Comparison of ENCODE assay signal across 39 cellular contexts in the genomic region with DNA sequence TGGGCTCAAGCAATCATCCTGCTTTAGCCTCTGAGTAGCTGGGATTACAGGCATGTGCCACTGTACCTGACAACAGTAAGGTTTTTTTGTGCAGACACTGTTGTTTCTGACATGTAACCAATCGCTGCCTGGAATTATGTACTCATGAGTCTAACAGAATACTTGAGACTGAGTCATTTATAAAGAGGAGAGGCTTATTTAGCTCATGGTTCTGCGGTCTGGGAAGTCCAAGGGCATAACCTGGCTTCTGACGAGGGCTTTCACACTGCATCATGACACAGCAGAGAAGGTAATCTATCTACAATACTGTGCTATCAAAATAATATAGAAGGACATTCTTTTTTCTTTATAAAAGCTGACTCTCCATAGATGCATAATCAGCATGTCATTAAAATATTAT.
"Had no signal": no experiment of that assay in that cellular context is flagged by ENCODE, and none has a peak within 500 bp of the region (broad histone marks: within the 10 kb centered on the region; RNA-seq: fewer than 3 reads in every experiment).

No MANE protein-coding gene starts in this region.

- H3K4me1 Mint-ChIP-seq: activated CD4-positive, alpha-beta memory T cell treated with anti-CD3 and anti-CD28 coated beads, Interleukin-2, amount 10 ng/mL, durations not matched to agents 7 days and 5 days; activated CD8-positive, alpha-beta memory T cell treated with anti-CD3 and anti-CD28 coated beads, Interleukin-2, amount 10 ng/mL, durations not matched to agents 7 days and 5 days; activated T-helper 17 cell treated with anti-CD3 and anti-CD28 coated beads, Interleukin-2, amount 50 U/mL, for 72 hours had no signal

- ATAC-seq: activated CD8-positive, alpha-beta memory T cell treated with anti-CD3 and anti-CD28 coated beads, Interleukin-2, amount 10 ng/mL, durations not matched to agents 7 days and 5 days; activated naive CD4-positive, alpha-beta T cell treated with anti-CD3 and anti-CD28 coated beads, Interleukin-2, amount 50 U/mL, for 72 hours; activated T-helper 17 cell treated with anti-CD3 and anti-CD28 coated beads, Interleukin-2, amount 50 U/mL, for 72 hours; body of pancreas; PC-3; Right ventricle myocardium inferior; SK-N-SH treated with all-trans-retinoic acid at 6 μM for 48 hours had no signal

- H3K9me3 ChIP-seq: body of pancreas had no signal

- H3K4me1 ChIP-seq: adrenal gland, Peyer's patch had no signal

- H3K36me3 Mint-ChIP-seq: activated CD8-positive, alpha-beta memory T cell treated with anti-CD3 and anti-CD28 coated beads, Interleukin-2, amount 10 ng/mL, durations not matched to agents 7 days and 5 days had no signal

- H3K27ac Mint-ChIP-seq: activated CD4-positive, alpha-beta memory T cell treated with anti-CD3 and anti-CD28 coated beads, Interleukin-2, amount 10 ng/mL, durations not matched to agents 7 days and 5 days; activated CD8-positive, alpha-beta memory T cell treated with anti-CD3 and anti-CD28 coated beads, Interleukin-2, amount 10 ng/mL, durations not matched to agents 7 days and 5 days; activated naive CD4-positive, alpha-beta T cell treated with anti-CD3 and anti-CD28 coated beads for 36 hours; activated naive CD4-positive, alpha-beta T cell treated with anti-CD3 and anti-CD28 coated beads, Interleukin-2, amount 50 U/mL, for 72 hours; activated T-cell treated with anti-CD3 and anti-CD28 coated beads, Interleukin-2, amount 50 U/mL, for 72 hours; activated T-helper 17 cell treated with anti-CD3 and anti-CD28 coated beads, Interleukin-2, amount 50 U/mL, for 72 hours had no signal

- H3K27ac ChIP-seq: adrenal gland, body of pancreas, Peyer's patch, RWPE1, WERI-Rb-1 had no signal

- H3K9me3 Mint-ChIP-seq: activated CD4-positive, alpha-beta memory T cell treated with anti-CD3 and anti-CD28 coated beads, Interleukin-2, amount 10 ng/mL, durations not matched to agents 7 days and 5 days had no signal

- H3K27me3 ChIP-seq: adrenal gland, body of pancreas, MG63, Peyer's patch had no signal

- DNase-seq: activated CD4-positive, alpha-beta memory T cell treated with anti-CD3 and anti-CD28 coated beads, Interleukin-2, amount 10 ng/mL, durations not matched to agents 7 days and 5 days; activated CD4-positive, alpha-beta T cell treated with anti-CD3 and anti-CD28 coated beads for 1 hour; activated CD4-positive, alpha-beta T cell treated with anti-CD3 and anti-CD28 coated beads for 48 hours; activated CD4-positive, CD25-positive, alpha-beta regulatory T cell; activated CD8-positive, alpha-beta memory T cell treated with anti-CD3 and anti-CD28 coated beads for 24 hours; activated CD8-positive, alpha-beta memory T cell treated with anti-CD3 and anti-CD28 coated beads, Interleukin-2, amount 10 ng/mL, durations not matched to agents 7 days and 5 days; activated CD8-positive, alpha-beta memory T cell treated with anti-CD3 and anti-CD28 coated beads, Interleukin-2, amount 50 U/mL, for 48 hours; activated gamma-delta T cell treated with Interleukin-2 at 50 U/mL for 16 hours; activated naive CD4-positive, alpha-beta T cell treated with anti-CD3 and anti-CD28 coated beads for 36 hours; activated T-cell treated with anti-CD3 and anti-CD28 coated beads, Interleukin-2, amount 50 U/mL, for 72 hours; adrenal gland; body of pancreas; caudate nucleus; cerebellar nuclear complex; Karpas-422; MG63; MV-4-11; NCI-H1092; NCI-H1436 treated with DMSO at 0.1 percent for 48 hours; NCI-H1694 treated with DMSO at 0.1 percent for 48 hours; NCI-H2029 treated with DMSO at 0.1 percent for 48 hours; NCI-H2107; NCI-H2171; NCI-H510A; NCI-H526; NCI-H748 treated with DMSO at 0.1 percent for 48 hours; NK-92 treated with Interleukin-12 subunit alpha and Interleukin-12 subunit beta, amount 100 ng/mL, for 24 hours; PC-3; Peyer's patch; SIG-M5; T-helper 1 cell; T-helper 2 cell; T1000; WERI-Rb-1 had no signal

- H3K36me3 ChIP-seq: adrenal gland, MG63, Peyer's patch, WERI-Rb-1 had no signal

- H3K4me3 ChIP-seq: adrenal gland, body of pancreas, MG63, Peyer's patch had no signal

- H3K4me3 Mint-ChIP-seq: activated CD4-positive, alpha-beta memory T cell treated with anti-CD3 and anti-CD28 coated beads, Interleukin-2, amount 10 ng/mL, durations not matched to agents 7 days and 5 days; activated CD8-positive, alpha-beta memory T cell treated with anti-CD3 and anti-CD28 coated beads, Interleukin-2, amount 10 ng/mL, durations not matched to agents 7 days and 5 days; activated naive CD4-positive, alpha-beta T cell treated with anti-CD3 and anti-CD28 coated beads for 36 hours; activated T-cell treated with anti-CD3 and anti-CD28 coated beads, Interleukin-2, amount 50 U/mL, for 72 hours; activated T-helper 17 cell treated with anti-CD3 and anti-CD28 coated beads, Interleukin-2, amount 50 U/mL, for 72 hours had no signal
